11 cellular contexts compared by ENCODE assay signal in genomic region chr11:58928082-58928574, GRCh38. TPM values are rescaled to one million over a fixed set of nuclear protein-coding genes. Genes with fewer than 3 reads are reported as not detected.
A peak's percentile ranks its signal among the peaks of the same experiment; 100 is the strongest.
DNase-seq lines count a peak whose midpoint lies in the region; ATAC-seq, FAIRE-seq and TF ChIP-seq lines count a peak whose summit lies in the region.
"Had no signal": no experiment of that assay in that cellular context is flagged by ENCODE, and none has a peak within 500 bp of the region (broad histone marks: within the 10 kb centered on the region; RNA-seq: fewer than 3 reads in every experiment).

No MANE protein-coding gene starts in this region.

- no peaks in the 10 kb centered on the region for H3K9me3 Mint-ChIP-seq in activated CD4-positive, alpha-beta T cell treated with anti-CD3 and anti-CD28 coated beads for 36 hours (ENCODE audit: low read depth)
- H3K9me3 Mint-ChIP-seq in astrocyte (ENCODE audit: unreplicated experiment), result no peaks in the 10 kb centered on the region
- H3K9me3 Mint-ChIP-seq in stimulated activated naive B cell treated with anti-CD40 and anti-IgM and Interleukin-4, amounts not matched to agents 10 μg/mL and 1 μg/mL and 100 μg/mL, for 72 hours, result no peaks in the 10 kb centered on the region

- H4K20me1 ChIP-seq in astrocyte (ENCODE audit: insufficient read depth, low read length), result no peaks in the 10 kb centered on the region

- H3K27ac ChIP-seq in astrocyte (ENCODE audit: low read depth, low read length), result no peak overlapping the region
- H3K27ac ChIP-seq: colonic mucosa had no signal

- H3K36me3 Mint-ChIP-seq in activated CD4-positive, alpha-beta T cell treated with anti-CD3 and anti-CD28 coated beads for 36 hours (ENCODE audit: low read depth), result no peaks in the 10 kb centered on the region
- no peaks in the 10 kb centered on the region for H3K36me3 Mint-ChIP-seq in astrocyte (ENCODE audit: low read depth, unreplicated experiment)
- H3K36me3 Mint-ChIP-seq in stimulated activated naive B cell treated with anti-CD40 and anti-IgM and Interleukin-4, amounts not matched to agents 10 μg/mL and 1 μg/mL and 100 μg/mL, for 72 hours, result no peaks in the 10 kb centered on the region

- CTCF ChIA-PET in activated CD4-positive, alpha-beta T cell treated with anti-CD3 and anti-CD28 coated beads for 36 hours (lab: Charles Lee), result interaction anchor here (0.9 to 2.3 kb wide), 4 partner anchors 16 to 238 kb away, joined by 3 to 7 read pairs (median 4); no protein-coding TSS in a partner anchor

- H3K4me1 ChIP-seq in astrocyte (ENCODE audit: insufficient read depth, low read length), result peaks cover 10% of the 10 kb centered on the region

- intact Hi-C loops in activated CD4-positive, alpha-beta T cell treated with anti-CD3 and anti-CD28 coated beads for 36 hours (cut with DNase I, micrococcal nuclease), result loop anchor here in 1 of 2 experiments (5.0 kb wide), 1 partner anchor 129 kb away; no protein-coding TSS in a partner anchor

- H3K27me3 Mint-ChIP-seq in activated CD4-positive, alpha-beta T cell treated with anti-CD3 and anti-CD28 coated beads for 36 hours, result peaks cover 8% of the 10 kb centered on the region
- H3K27me3 Mint-ChIP-seq in astrocyte (ENCODE audit: low read depth, unreplicated experiment), result no peaks in the 10 kb centered on the region
- peaks cover 9 to 10% of the 10 kb centered on the region in 2 donors for H3K27me3 Mint-ChIP-seq in stimulated activated naive B cell treated with anti-CD40 and anti-IgM and Interleukin-4, amounts not matched to agents 10 μg/mL and 1 μg/mL and 100 μg/mL, for 72 hours

- TF ChIP-seq CTCF in astrocyte (IDR thresholded peaks at IDR 0.05; ENCODE audit: insufficient read depth, low read depth, low read length), result no peak

- POLR2A ChIA-PET in activated CD4-positive, alpha-beta T cell treated with anti-CD3 and anti-CD28 coated beads for 36 hours (lab: Charles Lee), result no interaction called here

- no peak overlapping the region for H3K4me3 ChIP-seq in astrocyte (ENCODE audit: insufficient read depth, low read depth, low read length)
- H3K4me3 ChIP-seq: colonic mucosa had no signal

- DNase-seq in activated CD4-positive, alpha-beta T cell treated with anti-CD3 and anti-CD28 coated beads for 36 hours, result no peak
- no peak for DNase-seq in activated CD4-positive, alpha-beta T cell treated with anti-CD3 and anti-CD28 coated beads for 1 hour
- DNase-seq in astrocyte (ENCODE audit: low read depth), result peak; percentile 10
- peak; percentile 75 for DNase-seq in kidney tubule cell (ENCODE audit: low spot score)
- no peak for DNase-seq in stimulated activated naive B cell treated with anti-CD40 and anti-IgM and Interleukin-4, amounts not matched to agents 10 μg/mL and 1 μg/mL and 100 μg/mL, for 72 hours
- no peak for DNase-seq in activated effector memory CD4-positive, alpha-beta T cell treated with anti-CD3 and anti-CD28 coated beads, Interleukin-2, amount 50 U/mL, for 16 hours
- DNase-seq in activated CD8-positive, alpha-beta memory T cell treated with anti-CD3 and anti-CD28 coated beads, Interleukin-2, amount 50 U/mL, for 48 hours, result no peak
- DNase-seq: T1000 had no signal

- no peaks in the 10 kb centered on the region for H3K9me3 ChIP-seq in astrocyte (ENCODE audit: insufficient read depth, low read depth, low read length)
- H3K9me3 ChIP-seq: colonic mucosa had no signal

- H3K4me1 Mint-ChIP-seq in activated CD4-positive, alpha-beta T cell treated with anti-CD3 and anti-CD28 coated beads for 36 hours, result peaks cover 20% of the 10 kb centered on the region
- peaks cover 11% of the 10 kb centered on the region for H3K4me1 Mint-ChIP-seq in astrocyte (ENCODE audit: low read depth, unreplicated experiment)
- H3K4me1 Mint-ChIP-seq in stimulated activated naive B cell treated with anti-CD40 and anti-IgM and Interleukin-4, amounts not matched to agents 10 μg/mL and 1 μg/mL and 100 μg/mL, for 72 hours, result peaks cover 13 to 23% of the 10 kb centered on the region in 2 donors

- no peaks in the 10 kb centered on the region for H3K27me3 ChIP-seq in astrocyte (ENCODE audit: insufficient read depth, low read length)
- H3K27me3 ChIP-seq: colonic mucosa had no signal

- H3K79me2 ChIP-seq in astrocyte (ENCODE audit: insufficient read depth, low read length), result no peaks in the 10 kb centered on the region

- no peak for FAIRE-seq in astrocyte (lab: Jason Lieb, UNC)

- H2AFZ ChIP-seq in astrocyte (ENCODE audit: low read depth, low read length), result peak overlapping the region; percentile 45

- no peaks in the 10 kb centered on the region for H3K36me3 ChIP-seq in astrocyte (ENCODE audit: insufficient read depth, low read length)
- H3K36me3 ChIP-seq: colonic mucosa had no signal

- H3K27ac Mint-ChIP-seq in activated CD4-positive, alpha-beta T cell treated with anti-CD3 and anti-CD28 coated beads for 36 hours, result no peak overlapping the region
- H3K27ac Mint-ChIP-seq in astrocyte (ENCODE audit: unreplicated experiment), result no peak overlapping the region
- no peak overlapping the region for H3K27ac Mint-ChIP-seq in stimulated activated naive B cell treated with anti-CD40 and anti-IgM and Interleukin-4, amounts not matched to agents 10 μg/mL and 1 μg/mL and 100 μg/mL, for 72 hours

- ATAC-seq in activated CD4-positive, alpha-beta T cell treated with anti-CD3 and anti-CD28 coated beads for 36 hours, result no peak
- no peak for ATAC-seq in stimulated activated naive B cell treated with anti-CD40 and anti-IgM and Interleukin-4, amounts not matched to agents 10 μg/mL and 1 μg/mL and 100 μg/mL, for 72 hours (replicated peaks)
- no peak for ATAC-seq in HG03025 (IDR thresholded peaks at IDR 0.05; ENCODE audit: low FRiP score, unreplicated experiment)

- H3K4me2 ChIP-seq in astrocyte (ENCODE audit: low read length), result peak overlapping the region; percentile 68

- peak overlapping the region; percentile 18 for H3K4me3 Mint-ChIP-seq in activated CD4-positive, alpha-beta T cell treated with anti-CD3 and anti-CD28 coated beads for 36 hours
- H3K4me3 Mint-ChIP-seq in astrocyte (ENCODE audit: unreplicated experiment), result peak overlapping the region; percentile 15
- H3K4me3 Mint-ChIP-seq in stimulated activated naive B cell treated with anti-CD40 and anti-IgM and Interleukin-4, amounts not matched to agents 10 μg/mL and 1 μg/mL and 100 μg/mL, for 72 hours, result peak overlapping the region; percentile 40 to 70

- no peak overlapping the region for H3K9ac ChIP-seq in astrocyte (ENCODE audit: low read length)

RNA-seq across cellular contexts. Expression of gene GLYATL1, which starts 11.2 kb away (rescaled TPM):
- 1 to 10 TPM in 1 of 2 experiments, under 1 TPM in 1; 0.50 to 1.2 TPM for total RNA-seq in activated CD4-positive, alpha-beta T cell treated with anti-CD3 and anti-CD28 coated beads for 36 hours
- total RNA-seq in astrocyte, result 0.41 TPM in 1 of 2 replicates, not detected in the other
- total RNA-seq: subcutaneous adipose tissue had no signal

Comparison
In these comparisons a context has a peak if more than half of its experiments do, and no peak if none do; other contexts are left out.
1. DNase-seq: peak in astrocyte (single experiment) and kidney tubule cell (single experiment); none in activated CD4-positive, alpha-beta T cell treated with anti-CD3 and anti-CD28 coated beads for 36 hours (single experiment), activated CD4-positive, alpha-beta T cell treated with anti-CD3 and anti-CD28 coated beads for 1 hour (single experiment), stimulated activated naive B cell treated with anti-CD40 and anti-IgM and Interleukin-4, amounts not matched to agents 10 μg/mL and 1 μg/mL and 100 μg/mL, for 72 hours (single experiment), activated effector memory CD4-positive, alpha-beta T cell treated with anti-CD3 and anti-CD28 coated beads, Interleukin-2, amount 50 U/mL, for 16 hours (single experiment) and activated CD8-positive, alpha-beta memory T cell treated with anti-CD3 and anti-CD28 coated beads, Interleukin-2, amount 50 U/mL, for 48 hours (single experiment).
2. Peak in every context shown above with its lines, with median percentiles within 50 percentile points of each other: H3K4me3 Mint-ChIP-seq.